Comparison of ENCODE assay signal across 9 cellular contexts in genomic region chr22:20237480-20238440, GRCh38. TPM values are rescaled to one million over a fixed set of nuclear protein-coding genes. Genes with fewer than 3 reads are reported as not detected.
A peak's percentile ranks its signal among the peaks of the same experiment; 100 is the strongest.
DNase-seq lines count a peak whose midpoint lies in the region; ATAC-seq, FAIRE-seq and TF ChIP-seq lines count a peak whose summit lies in the region.
"Had no signal": no experiment of that assay in that cellular context is flagged by ENCODE, and none has a peak within 500 bp of the region (broad histone marks: within the 10 kb centered on the region; RNA-seq: fewer than 3 reads in every experiment).

No MANE protein-coding gene starts in this region.

- intact Hi-C loops in activated CD8-positive, alpha-beta T cell treated with anti-CD3 and anti-CD28 coated beads for 36 hours (cut with micrococcal nuclease): no loop called here
- intact Hi-C loops in left colon (cut with DNase I, micrococcal nuclease): no loop called here

- CTCF ChIA-PET in activated CD8-positive, alpha-beta T cell treated with anti-CD3 and anti-CD28 coated beads for 36 hours (lab: Charles Lee): interaction anchor here (0.8 to 3.9 kb wide), 11 partner anchors 9 to 151 kb away, joined by 3 to 26 read pairs (median 4); no protein-coding TSS in a partner anchor

- DNase-seq in stimulated activated naive CD8-positive, alpha-beta T cell treated with anti-CD3 and anti-CD28 coated beads, Interleukin-15, Interleukin-2, amounts not matched to agents 100 U/mL and 50 U/mL, for 24 hours: no peak
- peak; percentile 55 for DNase-seq in activated CD8-positive, alpha-beta T cell treated with anti-CD3 and anti-CD28 coated beads for 36 hours
- peak; percentile 13 to 40 (median 17) for DNase-seq in effector memory CD4-positive, alpha-beta T cell
- DNase-seq in frontal cortex (ENCODE audit: low spot score in 2 of 2) (no peak), left colon (no peak), endothelial cell (ENCODE audit: low spot score) (no peak)

- peaks cover 23% of the 10 kb centered on the region for H3K4me1 Mint-ChIP-seq in stimulated activated naive CD8-positive, alpha-beta T cell treated with anti-CD3 and anti-CD28 coated beads, Interleukin-15, Interleukin-2, amounts not matched to agents 100 ng/mL and 50 ng/mL, for 24 hours (ENCODE audit: low read depth)
- peaks cover 21% of the 10 kb centered on the region for H3K4me1 Mint-ChIP-seq in activated CD8-positive, alpha-beta T cell treated with anti-CD3 and anti-CD28 coated beads for 36 hours (ENCODE audit: low read depth)
- H3K4me1 Mint-ChIP-seq in endothelial cell (ENCODE audit: unreplicated experiment): peaks cover 16% of the 10 kb centered on the region

- no peak overlapping the region for H3K4me3 Mint-ChIP-seq in stimulated activated naive CD8-positive, alpha-beta T cell treated with anti-CD3 and anti-CD28 coated beads, Interleukin-15, Interleukin-2, amounts not matched to agents 100 ng/mL and 50 ng/mL, for 24 hours
- peak overlapping the region; percentile 29 for H3K4me3 Mint-ChIP-seq in activated CD8-positive, alpha-beta T cell treated with anti-CD3 and anti-CD28 coated beads for 36 hours
- no peak overlapping the region for H3K4me3 Mint-ChIP-seq in endothelial cell (ENCODE audit: unreplicated experiment)

- POLR2A ChIA-PET in activated CD8-positive, alpha-beta T cell treated with anti-CD3 and anti-CD28 coated beads for 36 hours (lab: Charles Lee): interaction anchor here (0.5 to 0.6 kb wide), 2 partner anchors 31 to 336 kb away, joined by 3 read pairs; no protein-coding TSS in a partner anchor

- TF ChIP-seq CTCF in activated CD8-positive, alpha-beta T cell treated with anti-CD3 and anti-CD28 coated beads for 36 hours (IDR thresholded peaks at IDR 0.05): no peak
- TF ChIP-seq CTCF in endothelial cell (IDR thresholded peaks at IDR 0.05; ENCODE audit: unreplicated experiment): no peak

- no peaks in the 10 kb centered on the region for H3K36me3 ChIP-seq in effector memory CD4-positive, alpha-beta T cell (ENCODE audit: control insufficient read depth, insufficient read depth, low read length)
- H3K36me3 ChIP-seq: transverse colon had no signal

- ATAC-seq in stimulated activated naive CD8-positive, alpha-beta T cell treated with anti-CD3 and anti-CD28 coated beads, Interleukin-15, Interleukin-2, amounts not matched to agents 100 U/mL and 50 U/mL, for 24 hours: no peak
- peak; percentile 53 for ATAC-seq in activated CD8-positive, alpha-beta T cell treated with anti-CD3 and anti-CD28 coated beads for 36 hours
- ATAC-seq in SK-N-SH treated with all-trans-retinoic acid at 6 μM for 48 hours (no peak), left colon (no peak)

- H3K27me3 ChIP-seq in effector memory CD4-positive, alpha-beta T cell (replicated peaks; ENCODE audit: control insufficient read depth, insufficient read depth, low read length, poor library complexity, severe bottlenecking): no peaks in the 10 kb centered on the region
- H3K27me3 ChIP-seq: transverse colon had no signal

- peak overlapping the region; percentile 58 for H3K27ac ChIP-seq in effector memory CD4-positive, alpha-beta T cell (ENCODE audit: insufficient read depth, low read length, poor library complexity, severe bottlenecking)

- peaks cover 41% of the 10 kb centered on the region for H3K4me1 ChIP-seq in effector memory CD4-positive, alpha-beta T cell (ENCODE audit: control insufficient read depth, insufficient read depth, low read length, poor library complexity, severe bottlenecking)

- H3K27me3 Mint-ChIP-seq in stimulated activated naive CD8-positive, alpha-beta T cell treated with anti-CD3 and anti-CD28 coated beads, Interleukin-15, Interleukin-2, amounts not matched to agents 100 ng/mL and 50 ng/mL, for 24 hours: no peaks in the 10 kb centered on the region
- H3K27me3 Mint-ChIP-seq in activated CD8-positive, alpha-beta T cell treated with anti-CD3 and anti-CD28 coated beads for 36 hours: no peaks in the 10 kb centered on the region
- peaks cover 5% of the 10 kb centered on the region for H3K27me3 Mint-ChIP-seq in endothelial cell (ENCODE audit: unreplicated experiment)

- H3K9me3 ChIP-seq in effector memory CD4-positive, alpha-beta T cell (ENCODE audit: control insufficient read depth, low read length): no peaks in the 10 kb centered on the region
- H3K9me3 ChIP-seq: transverse colon had no signal

- FAIRE-seq in frontal cortex (lab: Jason Lieb, UNC): no peak

- no peak overlapping the region for H3K4me3 ChIP-seq in effector memory CD4-positive, alpha-beta T cell (ENCODE audit: insufficient read depth, low read depth, low read length, poor library complexity, severe bottlenecking)
- H3K4me3 ChIP-seq: transverse colon had no signal

- peak overlapping the region; percentile 37 for H3K27ac Mint-ChIP-seq in stimulated activated naive CD8-positive, alpha-beta T cell treated with anti-CD3 and anti-CD28 coated beads, Interleukin-15, Interleukin-2, amounts not matched to agents 100 ng/mL and 50 ng/mL, for 24 hours
- H3K27ac Mint-ChIP-seq in activated CD8-positive, alpha-beta T cell treated with anti-CD3 and anti-CD28 coated beads for 36 hours: peak overlapping the region; percentile 82
- no peak overlapping the region for H3K27ac Mint-ChIP-seq in endothelial cell (ENCODE audit: unreplicated experiment)

- no peaks in the 10 kb centered on the region for H3K9me3 Mint-ChIP-seq in stimulated activated naive CD8-positive, alpha-beta T cell treated with anti-CD3 and anti-CD28 coated beads, Interleukin-15, Interleukin-2, amounts not matched to agents 100 ng/mL and 50 ng/mL, for 24 hours
- H3K9me3 Mint-ChIP-seq in activated CD8-positive, alpha-beta T cell treated with anti-CD3 and anti-CD28 coated beads for 36 hours: no peaks in the 10 kb centered on the region
- no peaks in the 10 kb centered on the region for H3K9me3 Mint-ChIP-seq in endothelial cell (ENCODE audit: unreplicated experiment)

- H3K36me3 Mint-ChIP-seq in stimulated activated naive CD8-positive, alpha-beta T cell treated with anti-CD3 and anti-CD28 coated beads, Interleukin-15, Interleukin-2, amounts not matched to agents 100 ng/mL and 50 ng/mL, for 24 hours (ENCODE audit: low read depth): no peaks in the 10 kb centered on the region
- no peaks in the 10 kb centered on the region for H3K36me3 Mint-ChIP-seq in activated CD8-positive, alpha-beta T cell treated with anti-CD3 and anti-CD28 coated beads for 36 hours (ENCODE audit: low read depth)
- no peaks in the 10 kb centered on the region for H3K36me3 Mint-ChIP-seq in endothelial cell (ENCODE audit: low read depth, unreplicated experiment)

TF ChIP-seq in SK-N-SH treated with all-trans-retinoic acid at 6 μM for 48 hours, 23 proteins besides CTCF, POLR2A, EP300 and RAD21:
- TF ChIP-seq GLIS3 (CRISPR knock-in tag; IDR thresholded peaks at IDR 0.05): no peak
- TF ChIP-seq ZNF8 (CRISPR knock-in tag; IDR thresholded peaks at IDR 0.05): no peak
- no peak for TF ChIP-seq SNAI2 (CRISPR knock-in tag; IDR thresholded peaks at IDR 0.05)
- TF ChIP-seq ZFP30 (CRISPR knock-in tag; IDR thresholded peaks at IDR 0.05): no peak
- no peak for TF ChIP-seq ZC3H10 (CRISPR knock-in tag; IDR thresholded peaks at IDR 0.05)

RNA-seq across cellular contexts. Expression of gene RTN4R, which starts 30.4 kb away (rescaled TPM):
- total RNA-seq in activated CD8-positive, alpha-beta T cell treated with anti-CD3 and anti-CD28 coated beads for 36 hours: 1 to 10 TPM; 2.8 to 3.7 TPM
- total RNA-seq in frontal cortex (10.2 TPM), left colon (1 to 10 TPM; 4.0 to 6.5 TPM), endothelial cell (ENCODE audit: unreplicated experiment) (19.0 TPM)

Comparison
In these comparisons a context has a peak if more than half of its experiments do, and no peak if none do; other contexts are left out.
1. DNase-seq: peak in activated CD8-positive, alpha-beta T cell treated with anti-CD3 and anti-CD28 coated beads for 36 hours (single experiment) and effector memory CD4-positive, alpha-beta T cell (3 of 3); none in stimulated activated naive CD8-positive, alpha-beta T cell treated with anti-CD3 and anti-CD28 coated beads, Interleukin-15, Interleukin-2, amounts not matched to agents 100 U/mL and 50 U/mL, for 24 hours (single experiment), frontal cortex (0 of 2), left colon (0 of 2) and endothelial cell (single experiment).